28 cellular contexts compared by ENCODE assay signal in genomic region chr7:16512097-16512496, GRCh38. TPM values are rescaled to one million over a fixed set of nuclear protein-coding genes. Genes with fewer than 3 reads are reported as not detected.
"Had no signal": no experiment of that assay in that cellular context is flagged by ENCODE, and none has a peak within 500 bp of the region (broad histone marks: within the 10 kb centered on the region; RNA-seq: fewer than 3 reads in every experiment).

No MANE protein-coding gene starts in this region.

- H3K9me3 ChIP-seq: ascending aorta, breast epithelium, colonic mucosa, esophagus muscularis mucosa, gastrocnemius medialis had no signal

- H3K27me3 ChIP-seq: ascending aorta, breast epithelium, cardiac muscle cell, colonic mucosa, dorsolateral prefrontal cortex, esophagus muscularis mucosa, foreskin keratinocyte, gastrocnemius medialis had no signal

- H3K36me3 ChIP-seq: ascending aorta, breast epithelium, cardiac muscle cell, colonic mucosa, esophagus muscularis mucosa, gastrocnemius medialis had no signal

- H3K4me1 ChIP-seq: ascending aorta, breast epithelium, colonic mucosa, esophagus muscularis mucosa, foreskin keratinocyte, gastrocnemius medialis had no signal

- H3K27ac ChIP-seq: ascending aorta, breast epithelium, cardiac muscle cell, colonic mucosa, dorsolateral prefrontal cortex, esophagus muscularis mucosa, foreskin keratinocyte, gastrocnemius medialis had no signal

- H3K4me3 ChIP-seq: ascending aorta, breast epithelium, cardiac muscle cell, colonic mucosa, dorsolateral prefrontal cortex, esophagus muscularis mucosa, gastrocnemius medialis had no signal

- DNase-seq: activated CD4-positive, alpha-beta memory T cell treated with anti-CD3 and anti-CD28 coated beads, Interleukin-2, amount 10 ng/mL, durations not matched to agents 7 days and 5 days; activated CD4-positive, alpha-beta T cell treated with anti-CD3 and anti-CD28 coated beads for 1 hour; activated CD4-positive, alpha-beta T cell treated with anti-CD3 and anti-CD28 coated beads for 4 hours; activated CD4-positive, alpha-beta T cell treated with anti-CD3 and anti-CD28 coated beads, Interleukin-2, amount 10 ng/mL, durations not matched to agents 7 days and 5 days; activated CD4-positive, alpha-beta T cell treated with anti-CD3 and anti-CD28 coated beads, Interleukin-2, amount 50 U/mL, for 4 hours; activated CD8-positive, alpha-beta memory T cell treated with anti-CD3 and anti-CD28 coated beads, Interleukin-2, amount 50 U/mL, for 48 hours; activated gamma-delta T cell; activated naive CD4-positive, alpha-beta T cell; activated naive CD4-positive, alpha-beta T cell treated with anti-CD3 and anti-CD28 coated beads, Interleukin-2, amount 10 ng/mL, durations not matched to agents 7 days and 5 days; activated naive CD8-positive, alpha-beta T cell treated with anti-CD3 and anti-CD28 coated beads, Interleukin-2, amount 10 ng/mL, durations not matched to agents 7 days and 5 days; activated T-cell treated with anti-CD3 and anti-CD28 coated beads for 4 hours; activated T-cell treated with anti-CD3 and anti-CD28 coated beads, Interleukin-2, amount 50 U/mL, for 24 hours; activated T-cell treated with anti-CD3 and anti-CD28 coated beads, Interleukin-2, amount 50 U/mL, for 72 hours; central memory CD4-positive, alpha-beta T cell; cerebellar nuclear complex; colonic mucosa; dorsolateral prefrontal cortex; effector memory CD4-positive, alpha-beta T cell; erythroblast; foreskin keratinocyte; gastrocnemius medialis; T-helper 2 cell had no signal

RNA-seq across cellular contexts. Expression of gene LRRC72, which starts 14.5 kb away (rescaled TPM):
- total RNA-seq: activated CD4-positive, alpha-beta memory T cell treated with anti-CD3 and anti-CD28 coated beads, Interleukin-2, amount 10 ng/mL, durations not matched to agents 7 days and 5 days; activated CD4-positive, alpha-beta T cell treated with anti-CD3 and anti-CD28 coated beads, Interleukin-2, amount 10 ng/mL, durations not matched to agents 7 days and 5 days; activated naive CD4-positive, alpha-beta T cell treated with anti-CD3 and anti-CD28 coated beads, Interleukin-2, amount 50 U/mL, for 72 hours; activated naive CD8-positive, alpha-beta T cell treated with anti-CD3 and anti-CD28 coated beads, Interleukin-2, amount 10 ng/mL, durations not matched to agents 7 days and 5 days; activated T-cell treated with anti-CD3 and anti-CD28 coated beads, Interleukin-2, amount 50 U/mL, for 72 hours; ascending aorta; breast epithelium; cardiac muscle cell; colonic mucosa; dorsolateral prefrontal cortex; esophagus muscularis mucosa; foreskin keratinocyte; gastrocnemius medialis; T-helper 1 cell treated with Interleukin-12 subunit alpha and Interleukin-12 subunit beta and Interleukin-4 antibody, amounts not matched to agents 30 ng/mL and 1 ng/mL, for 36 hours had no signal
- polyA plus RNA-seq: cardiac muscle cell, foreskin keratinocyte had no signal

RNA-seq across cellular contexts. Expression of gene SOSTDC1, which starts 46.6 kb away (rescaled TPM):
- total RNA-seq: activated CD4-positive, alpha-beta memory T cell treated with anti-CD3 and anti-CD28 coated beads, Interleukin-2, amount 10 ng/mL, durations not matched to agents 7 days and 5 days; activated CD4-positive, alpha-beta T cell treated with anti-CD3 and anti-CD28 coated beads, Interleukin-2, amount 10 ng/mL, durations not matched to agents 7 days and 5 days; activated naive CD4-positive, alpha-beta T cell treated with anti-CD3 and anti-CD28 coated beads, Interleukin-2, amount 50 U/mL, for 72 hours; activated naive CD8-positive, alpha-beta T cell treated with anti-CD3 and anti-CD28 coated beads, Interleukin-2, amount 10 ng/mL, durations not matched to agents 7 days and 5 days; activated T-cell treated with anti-CD3 and anti-CD28 coated beads, Interleukin-2, amount 50 U/mL, for 72 hours; ascending aorta; foreskin keratinocyte; gastrocnemius medialis; T-helper 1 cell treated with Interleukin-12 subunit alpha and Interleukin-12 subunit beta and Interleukin-4 antibody, amounts not matched to agents 30 ng/mL and 1 ng/mL, for 36 hours had no signal
